11 cellular contexts compared by ENCODE assay signal in the genomic region with DNA sequence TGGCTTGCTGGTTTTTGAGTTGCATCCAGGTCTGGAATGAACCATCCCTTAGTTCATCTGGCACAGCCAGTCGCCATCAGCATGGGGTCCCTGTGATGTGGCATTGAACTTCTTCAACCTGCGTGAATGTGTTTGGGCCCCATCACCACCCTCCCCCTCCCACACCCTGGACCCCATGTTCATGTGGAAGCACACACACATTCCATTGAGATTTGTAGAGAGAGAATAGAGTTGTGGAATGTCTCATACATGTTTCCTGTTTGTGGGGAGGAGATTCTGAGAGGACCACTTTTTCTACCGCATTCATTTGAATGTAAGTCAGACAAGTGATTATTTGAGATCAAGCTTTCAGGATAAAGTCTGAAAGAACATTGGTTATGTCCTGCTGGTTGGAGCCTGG.
DNase-seq lines count a peak whose midpoint lies in the region; ATAC-seq and TF ChIP-seq lines count a peak whose summit lies in the region.
"Had no signal": no experiment of that assay in that cellular context is flagged by ENCODE, and none has a peak within 500 bp of the region (broad histone marks: within the 10 kb centered on the region; RNA-seq: fewer than 3 reads in every experiment).

No MANE protein-coding gene starts in this region.

- POLR2A ChIA-PET in CD8-positive, alpha-beta T cell (lab: Charles Lee) = interaction anchor here (1.1 to 3.0 kb wide), 5 partner anchors 9 to 47 kb away, joined by 3 to 17 read pairs (median 7); no protein-coding TSS in a partner anchor

- CTCF ChIA-PET in CD8-positive, alpha-beta T cell (lab: Charles Lee) = interaction anchor here (0.8 to 2.9 kb wide), 11 partner anchors 11 to 83 kb away, joined by 3 to 13 read pairs (median 6); no protein-coding TSS in a partner anchor

- peaks cover 100% of the 10 kb centered on the region for H3K79me2 ChIP-seq in GM23338 (replicated peaks; ENCODE audit: insufficient read depth)

- intact Hi-C loops in CD8-positive, alpha-beta T cell (cut with DNase I, micrococcal nuclease) = loop anchor here in 1 of 2 experiments (1.0 kb wide), 1 partner anchor 17 kb away; no protein-coding TSS in a partner anchor

- no peaks in the 10 kb centered on the region for H3K9me3 ChIP-seq in CD8-positive, alpha-beta T cell (ENCODE audit: low read length)
- no peaks in the 10 kb centered on the region for H3K9me3 ChIP-seq in neutrophil

- no peak overlapping the region for H3K27ac ChIP-seq in CD8-positive, alpha-beta T cell (ENCODE audit: low read depth, low read length)
- H3K27ac ChIP-seq in GM23338 (ENCODE audit: low read depth) (0 out of 2 replicates have a peak overlapping the region, but pooled peaks have one; percentile 19), neutrophil (peak overlapping the region; percentile 76)
- H3K27ac ChIP-seq: cardiac muscle cell, SK-N-MC had no signal

- no peak overlapping the region for H3K4me3 ChIP-seq in CD8-positive, alpha-beta T cell (ENCODE audit: low read depth, low read length)
- H3K4me3 ChIP-seq in GM23338 (no peak overlapping the region), choroid plexus epithelial cell (ENCODE audit: low read depth, low read length) (no peak overlapping the region), neutrophil (ENCODE audit: low read depth in 1 of 2, low read length in 1 of 2) (no peak overlapping the region)
- H3K4me3 ChIP-seq: cardiac muscle cell, SK-N-MC had no signal

- peak overlapping the region; percentile 62 for H3K4me3 Mint-ChIP-seq in CD8-positive, alpha-beta T cell
- no peak overlapping the region for H3K4me3 Mint-ChIP-seq in GM23338

- H3K9me2 ChIP-seq in GM23338 (ENCODE audit: insufficient read depth) = no peaks in the 10 kb centered on the region

- H3K36me3 ChIP-seq in CD8-positive, alpha-beta T cell (ENCODE audit: insufficient read depth, low read length) = no peaks in the 10 kb centered on the region
- H3K36me3 ChIP-seq in GM23338 (ENCODE audit: insufficient read depth) (peaks cover 4% of the 10 kb centered on the region; the same call in 1 of the 2 replicates), neutrophil (no peaks in the 10 kb centered on the region)
- H3K36me3 ChIP-seq: cardiac muscle cell had no signal

- H3F3A ChIP-seq in GM23338 (replicated peaks; ENCODE audit: low read depth) = no peaks in the 10 kb centered on the region

- H4K20me1 ChIP-seq in GM23338 (replicated peaks; ENCODE audit: insufficient read depth) = peaks cover 83% of the 10 kb centered on the region

- H3K4me1 Mint-ChIP-seq in CD8-positive, alpha-beta T cell (ENCODE audit: low read depth) = peaks cover 90% of the 10 kb centered on the region
- H3K4me1 Mint-ChIP-seq in GM23338 = peaks cover 78% of the 10 kb centered on the region

- H2AFZ ChIP-seq in GM23338 = no peak overlapping the region

- H3K27me3 ChIP-seq in CD8-positive, alpha-beta T cell (ENCODE audit: insufficient read depth, low read length) = no peaks in the 10 kb centered on the region
- H3K27me3 ChIP-seq in GM23338 (ENCODE audit: insufficient read depth) (no peaks in the 10 kb centered on the region), neutrophil (no peaks in the 10 kb centered on the region)
- H3K27me3 ChIP-seq: cardiac muscle cell had no signal

- no peak for TF ChIP-seq CTCF in CD8-positive, alpha-beta T cell (IDR thresholded peaks at IDR 0.05)
- TF ChIP-seq CTCF in GM23338 (conservative IDR thresholded peaks at IDR 0.05; ENCODE audit: low read depth in 2 of 2) (no peak), choroid plexus epithelial cell (conservative IDR thresholded peaks at IDR 0.05; ENCODE audit: low read depth, low read length) (no peak), neutrophil (IDR thresholded peaks at IDR 0.05) (no peak)

- H3K4me1 ChIP-seq in CD8-positive, alpha-beta T cell (ENCODE audit: insufficient read depth, low read length) = peaks cover 84% of the 10 kb centered on the region
- H3K4me1 ChIP-seq in GM23338 (ENCODE audit: insufficient read depth) (peaks cover 52% of the 10 kb centered on the region), neutrophil (ENCODE audit: control insufficient read depth in 1 of 2, insufficient read depth in 1 of 2, low read depth in 1 of 2, low read length in 1 of 2) (peaks cover 53 to 65% of the 10 kb centered on the region in 2 experiments)

- H3K4me2 ChIP-seq in GM23338 = no peak overlapping the region

- H3K27me3 Mint-ChIP-seq in CD8-positive, alpha-beta T cell (ENCODE audit: low read depth) = no peaks in the 10 kb centered on the region
- H3K27me3 Mint-ChIP-seq in GM23338 (ENCODE audit: insufficient read depth, low read depth, poor library complexity) = peaks cover 4% of the 10 kb centered on the region

- H3K9me3 Mint-ChIP-seq in CD8-positive, alpha-beta T cell = no peaks in the 10 kb centered on the region
- no peaks in the 10 kb centered on the region for H3K9me3 Mint-ChIP-seq in GM23338
- H3K9me3 Mint-ChIP-seq: natural killer cell had no signal

- H3K36me3 Mint-ChIP-seq in CD8-positive, alpha-beta T cell = peaks cover 23% of the 10 kb centered on the region
- H3K36me3 Mint-ChIP-seq in GM23338 (ENCODE audit: low read depth) = peaks cover 6% of the 10 kb centered on the region
- H3K36me3 Mint-ChIP-seq: natural killer cell had no signal

- peak overlapping the region; percentile 92 for H3K27ac Mint-ChIP-seq in CD8-positive, alpha-beta T cell
- no peak overlapping the region; the same call in 1 of the 2 replicates for H3K27ac Mint-ChIP-seq in GM23338

- ATAC-seq in CD8-positive, alpha-beta T cell = no peak
- ATAC-seq in GM23338 (no peak), GM21390 (IDR thresholded peaks at IDR 0.05; ENCODE audit: unreplicated experiment) (no peak), HG02938 (IDR thresholded peaks at IDR 0.05; ENCODE audit: unreplicated experiment) (no peak)

- no peak for DNase-seq in CD8-positive, alpha-beta T cell
- DNase-seq in GM23338 (ENCODE audit: low spot score) = no peak
- DNase-seq in choroid plexus epithelial cell (ENCODE audit: low read depth) = peak; percentile 85
- no peak for DNase-seq in COLO829 (ENCODE audit: low spot score)
- DNase-seq: HCEC 1CT, natural killer cell had no signal

TF ChIP-seq in GM23338, 12 proteins besides CTCF, POLR2A, EP300 and RAD21 (continues in another document):
- TF ChIP-seq ZNF114 (CRISPR knock-in tag; IDR thresholded peaks at IDR 0.05) (no peak), EZH2 (IDR thresholded peaks at IDR 0.05; ENCODE audit: low read depth, unreplicated experiment) (no peak), REST (IDR thresholded peaks at IDR 0.05; ENCODE audit: unreplicated experiment) (no peak), ZNF331 (CRISPR knock-in tag; IDR thresholded peaks at IDR 0.05; ENCODE audit: low read depth) (no peak), CREB1 (CRISPR knock-in tag; IDR thresholded peaks at IDR 0.05; ENCODE audit: low read depth) (no peak), JUNB (IDR thresholded peaks at IDR 0.05; ENCODE audit: unreplicated experiment) (no peak), NANOG (IDR thresholded peaks at IDR 0.05; ENCODE audit: borderline replicate concordance) (no peak)
- TF ChIP-seq, protein P1, sequence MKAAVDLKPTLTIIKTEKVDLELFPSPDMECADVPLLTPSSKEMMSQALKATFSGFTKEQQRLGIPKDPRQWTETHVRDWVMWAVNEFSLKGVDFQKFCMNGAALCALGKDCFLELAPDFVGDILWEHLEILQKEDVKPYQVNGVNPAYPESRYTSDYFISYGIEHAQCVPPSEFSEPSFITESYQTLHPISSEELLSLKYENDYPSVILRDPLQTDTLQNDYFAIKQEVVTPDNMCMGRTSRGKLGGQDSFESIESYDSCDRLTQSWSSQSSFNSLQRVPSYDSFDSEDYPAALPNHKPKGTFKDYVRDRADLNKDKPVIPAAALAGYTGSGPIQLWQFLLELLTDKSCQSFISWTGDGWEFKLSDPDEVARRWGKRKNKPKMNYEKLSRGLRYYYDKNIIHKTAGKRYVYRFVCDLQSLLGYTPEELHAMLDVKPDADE (IDR thresholded peaks at IDR 0.05) = no peak
